25 cellular contexts compared by ENCODE assay signal in genomic region chr17:28536532-28537218, GRCh38. TPM values are rescaled to one million over a fixed set of nuclear protein-coding genes. Genes with fewer than 3 reads are reported as not detected.
A peak's percentile ranks its signal among the peaks of the same experiment; 100 is the strongest.
DNase-seq lines count a peak whose midpoint lies in the region; ATAC-seq lines count a peak whose summit lies in the region.
"Had no signal": no experiment of that assay in that cellular context is flagged by ENCODE, and none has a peak within 500 bp of the region (broad histone marks: within the 10 kb centered on the region; RNA-seq: fewer than 3 reads in every experiment).

No MANE protein-coding gene starts in this region.

- no peaks in the 10 kb centered on the region for H3K9me3 Mint-ChIP-seq in stimulated activated effector memory CD8-positive, alpha-beta T cell treated with anti-CD3 and anti-CD28 coated beads, Interleukin-12 subunit alpha, Interleukin-12 subunit beta, amount 100 ng/mL, for 72 hours
- H3K9me3 Mint-ChIP-seq in CD8-positive, alpha-beta memory T cell = no peaks in the 10 kb centered on the region
- H3K9me3 Mint-ChIP-seq: CD8-positive, alpha-beta T cell; H9 had no signal

- peak overlapping the region; percentile 69 for H3K27ac Mint-ChIP-seq in stimulated activated effector memory CD8-positive, alpha-beta T cell treated with anti-CD3 and anti-CD28 coated beads, Interleukin-12 subunit alpha, Interleukin-12 subunit beta, amount 100 ng/mL, for 72 hours
- no peak overlapping the region for H3K27ac Mint-ChIP-seq in CD8-positive, alpha-beta memory T cell
- H3K27ac Mint-ChIP-seq: CD8-positive, alpha-beta T cell; H9 had no signal

- POLR2A ChIA-PET in CD8-positive, alpha-beta memory T cell (lab: Charles Lee) = no interaction called here

- H3K36me3 ChIP-seq in MG63 = no peaks in the 10 kb centered on the region
- no peaks in the 10 kb centered on the region for H3K36me3 ChIP-seq in CD8-positive, alpha-beta memory T cell (ENCODE audit: insufficient read depth, low read length)
- H3K36me3 ChIP-seq: BLaER1 had no signal

- intact Hi-C loops in left colon (cut with DNase I, micrococcal nuclease) = no loop called here

- no peak overlapping the region for H3K27ac ChIP-seq in CD8-positive, alpha-beta memory T cell (ENCODE audit: low read depth, low read length)
- H3K27ac ChIP-seq: BLaER1, HL-60, SK-N-MC had no signal

- peaks cover 0 to under 1% of the 10 kb centered on the region in 2 donors for H3K27me3 Mint-ChIP-seq in CD8-positive, alpha-beta memory T cell

- H3K4me1 Mint-ChIP-seq in stimulated activated effector memory CD8-positive, alpha-beta T cell treated with anti-CD3 and anti-CD28 coated beads, Interleukin-12 subunit alpha, Interleukin-12 subunit beta, amount 100 ng/mL, for 72 hours = peaks cover 5% of the 10 kb centered on the region
- H3K4me1 Mint-ChIP-seq in CD8-positive, alpha-beta memory T cell = no peaks in the 10 kb centered on the region

- no peaks in the 10 kb centered on the region for H3K4me1 ChIP-seq in CD8-positive, alpha-beta memory T cell (ENCODE audit: insufficient read depth, low read length)

- H3K9me3 ChIP-seq in MG63 = no peaks in the 10 kb centered on the region
- H3K9me3 ChIP-seq in CD8-positive, alpha-beta memory T cell (ENCODE audit: low read length) = no peaks in the 10 kb centered on the region
- H3K9me3 ChIP-seq: BLaER1 had no signal

- peak; percentile 68 for ATAC-seq in left colon
- ATAC-seq in stimulated activated effector memory CD8-positive, alpha-beta T cell treated with anti-CD3 and anti-CD28 coated beads, Interleukin-12 subunit alpha, Interleukin-12 subunit beta, amount 100 ng/mL, for 72 hours = no peak
- ATAC-seq: CD8-positive, alpha-beta T cell had no signal

- no peak overlapping the region for H3K4me3 Mint-ChIP-seq in stimulated activated effector memory CD8-positive, alpha-beta T cell treated with anti-CD3 and anti-CD28 coated beads, Interleukin-12 subunit alpha, Interleukin-12 subunit beta, amount 100 ng/mL, for 72 hours
- no peak overlapping the region for H3K4me3 Mint-ChIP-seq in CD8-positive, alpha-beta memory T cell
- H3K4me3 Mint-ChIP-seq: CD8-positive, alpha-beta T cell; H9 had no signal

- H3K27me3 ChIP-seq in MG63 = no peaks in the 10 kb centered on the region
- H3K27me3 ChIP-seq in CD8-positive, alpha-beta memory T cell (ENCODE audit: insufficient read depth, low read length, poor library complexity, severe bottlenecking) = no peaks in the 10 kb centered on the region
- H3K27me3 ChIP-seq: BLaER1 had no signal

- DNase-seq in NCI-H69 (lab: John Stamatoyannopoulos, UW) = peak; percentile 56
- peak; percentile 36 for DNase-seq in left colon
- DNase-seq in stimulated activated effector memory CD8-positive, alpha-beta T cell treated with anti-CD3 and anti-CD28 coated beads, Interleukin-12 subunit alpha, Interleukin-12 subunit beta, amount 100 ng/mL, for 72 hours (ENCODE audit: low spot score in 2 of 2) = no peak
- no peak for DNase-seq in MG63
- DNase-seq in CD8-positive, alpha-beta memory T cell = no peak
- DNase-seq: ACHN; Calu3; CD8-positive, alpha-beta T cell; DMS153; H9; KG1; NCI-H1105; NCI-H1694; NCI-H2081; NCI-H2171; NCI-H345; NCI-H82; SHP77 treated with DMSO at 0.1 percent for 48 hours; SW 1271 had no signal

- H3K4me3 ChIP-seq in MG63 = no peak overlapping the region
- no peak overlapping the region for H3K4me3 ChIP-seq in CD8-positive, alpha-beta memory T cell (ENCODE audit: low read length)
- H3K4me3 ChIP-seq: BLaER1, SK-N-MC had no signal

- CTCF ChIA-PET in CD8-positive, alpha-beta memory T cell (lab: Charles Lee) = interaction anchor here (1.6 to 2.2 kb wide), 2 partner anchors 13 to 42 kb away, joined by 5 to 6 read pairs; no protein-coding TSS in a partner anchor

- H3K36me3 Mint-ChIP-seq in stimulated activated effector memory CD8-positive, alpha-beta T cell treated with anti-CD3 and anti-CD28 coated beads, Interleukin-12 subunit alpha, Interleukin-12 subunit beta, amount 100 ng/mL, for 72 hours = no peaks in the 10 kb centered on the region
- no peaks in the 10 kb centered on the region for H3K36me3 Mint-ChIP-seq in CD8-positive, alpha-beta memory T cell
- H3K36me3 Mint-ChIP-seq: CD8-positive, alpha-beta T cell had no signal

RNA-seq across cellular contexts. Expression of gene UNC119, which starts 15.7 kb away (rescaled TPM):
- total RNA-seq in left colon = 10 to 100 TPM; 26.7 to 32.4 TPM
- total RNA-seq in MG63 (2014; rRNA removed; shearing (Covaris generic); ENCODE audit: low replicate concordance) = 20.8 and 36.4 TPM in 2 replicates
- total RNA-seq in CD8-positive, alpha-beta memory T cell = 10 to 100 TPM; 28.9 to 29.1 TPM
- polyA plus RNA-seq in CD8-positive, alpha-beta memory T cell = 21.9 TPM

RNA-seq across cellular contexts. Expression of gene FOXN1, which starts 30.5 kb away (rescaled TPM):
- under 1 TPM; 0.36 to 0.64 TPM for total RNA-seq in left colon
- not detected in 2 replicates for total RNA-seq in MG63 (2014; rRNA removed; shearing (Covaris generic); ENCODE audit: low replicate concordance)
- total RNA-seq in CD8-positive, alpha-beta memory T cell = not detected
- not detected for polyA plus RNA-seq in CD8-positive, alpha-beta memory T cell
- total RNA-seq: Calu3; CD8-positive, alpha-beta T cell; G401; H9; HT-29; RPMI7951 had no signal

RNA-seq across cellular contexts. Expression of gene PIGS, which starts 34.6 kb away (rescaled TPM):
- 10 to 100 TPM; 82.5 to 94.6 TPM for total RNA-seq in left colon
- 29.5 and 65.1 TPM in 2 replicates for total RNA-seq in MG63 (2014; rRNA removed; shearing (Covaris generic); ENCODE audit: low replicate concordance)
- 10 to 100 TPM; 48.7 to 50.0 TPM for total RNA-seq in CD8-positive, alpha-beta memory T cell
- 61.0 TPM for polyA plus RNA-seq in CD8-positive, alpha-beta memory T cell

RNA-seq across cellular contexts. Expression of gene ALDOC, which starts 40.0 kb away (rescaled TPM):
- total RNA-seq in left colon = 10 to 100 TPM; 26.0 to 38.6 TPM
- 1.1 TPM in 1 of 2 replicates, not detected in the other for total RNA-seq in MG63 (2014; rRNA removed; shearing (Covaris generic); ENCODE audit: low replicate concordance)
- 10 to 100 TPM; 12.8 to 13.6 TPM for total RNA-seq in CD8-positive, alpha-beta memory T cell
- 58.2 TPM for polyA plus RNA-seq in CD8-positive, alpha-beta memory T cell

Comparison
In these comparisons a context has a peak if more than half of its experiments do, and no peak if none do; other contexts are left out.
1. DNase-seq: peak in NCI-H69 (single experiment) and left colon (2 of 2); none in stimulated activated effector memory CD8-positive, alpha-beta T cell treated with anti-CD3 and anti-CD28 coated beads, Interleukin-12 subunit alpha, Interleukin-12 subunit beta, amount 100 ng/mL, for 72 hours (0 of 2), MG63 (single experiment) and CD8-positive, alpha-beta memory T cell (0 of 5).